ENCODE assay signal across 7 cellular contexts in the genomic region with DNA sequence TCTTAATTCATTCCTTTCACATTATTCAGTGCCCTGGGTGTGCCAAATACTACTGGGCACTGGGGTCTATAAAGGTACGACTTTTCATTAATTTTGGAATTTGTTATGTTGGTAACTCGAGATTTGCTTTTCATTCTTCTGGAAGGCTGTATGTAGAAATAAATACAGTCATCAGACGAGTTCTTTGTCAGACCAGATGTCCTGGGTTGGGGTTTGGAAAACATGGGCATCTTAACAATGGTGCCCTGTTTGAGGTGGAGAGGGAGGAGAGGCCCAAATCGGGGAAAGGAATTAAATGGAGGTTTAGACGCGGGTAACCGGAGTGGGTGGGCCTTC. TPM values are rescaled to one million over a fixed set of nuclear protein-coding genes. Genes with fewer than 3 reads are reported as not detected.
DNase-seq lines count a peak whose midpoint lies in the region; ATAC-seq, FAIRE-seq and TF ChIP-seq lines count a peak whose summit lies in the region.

No MANE protein-coding gene starts in this region.

- H3K4me2 ChIP-seq in keratinocyte (ENCODE audit: control insufficient read depth, extremely low read depth, insufficient read depth, low read depth, low read length) = peak overlapping the region; percentile 92

- no peaks in the 10 kb centered on the region for H4K20me1 ChIP-seq in keratinocyte (ENCODE audit: control insufficient read depth, extremely low read depth, insufficient read depth, low read length)

- H3K4me3 ChIP-seq in HL-60 (replicated peaks; ENCODE audit: insufficient read depth, low read length) (peak overlapping the region; percentile 82), keratinocyte (ENCODE audit: control insufficient read depth in 2 of 3, extremely low read depth in 1 of 3, insufficient read depth in 2 of 3, low read depth in 1 of 3, low read length in 3 of 3) (peak overlapping the region; percentile 68 to 86 (median 81))

- H3K79me2 ChIP-seq in keratinocyte (ENCODE audit: control insufficient read depth, insufficient read depth, low read length) = peaks cover 7% of the 10 kb centered on the region

- dilution Hi-C loops in keratinocyte (cut with MboI; ENCODE audit: extremely low pct_ligation_motif_present, low sequenced_read_pairs) = no loop called here

- H3K4me3 Mint-ChIP-seq in activated naive CD8-positive, alpha-beta T cell treated with anti-CD3 and anti-CD28 coated beads for 36 hours = peak overlapping the region; percentile 92
- peak overlapping the region; percentile 97 for H3K4me3 Mint-ChIP-seq in stimulated activated naive CD8-positive, alpha-beta T cell treated with anti-CD3 and anti-CD28 coated beads, Interleukin-15, amount 100 ng/mL, for 72 hours

- DNase-seq in HL-60 (ENCODE audit: low read depth in 1 of 2, low spot score in 1 of 2) (no peak), keratinocyte (ENCODE audit: low read depth, low spot score) (no peak), SIG-M5 (lab: John Stamatoyannopoulos, UW) (no peak), SIG-M5 treated with dmso at 0.1 percent for 504 hours (lab: John Stamatoyannopoulos, UW; ENCODE audit: unreplicated experiment) (no peak)
- DNase-seq in activated naive CD8-positive, alpha-beta T cell treated with anti-CD3 and anti-CD28 coated beads for 36 hours = no peak
- DNase-seq in stimulated activated naive CD8-positive, alpha-beta T cell treated with anti-CD3 and anti-CD28 coated beads, Interleukin-15, amount 100 ng/mL, for 72 hours = no peak

- H3K9me3 Mint-ChIP-seq in activated naive CD8-positive, alpha-beta T cell treated with anti-CD3 and anti-CD28 coated beads for 36 hours = no peaks in the 10 kb centered on the region
- H3K9me3 Mint-ChIP-seq in stimulated activated naive CD8-positive, alpha-beta T cell treated with anti-CD3 and anti-CD28 coated beads, Interleukin-15, amount 100 ng/mL, for 72 hours = no peaks in the 10 kb centered on the region

- no peaks in the 10 kb centered on the region for H3K36me3 ChIP-seq in keratinocyte (ENCODE audit: control insufficient read depth in 2 of 2, extremely low read depth in 1 of 2, insufficient read depth in 2 of 2, low read length in 2 of 2)

- H2AFZ ChIP-seq in keratinocyte (ENCODE audit: control insufficient read depth, low read length) = peak overlapping the region; percentile 96

- no peaks in the 10 kb centered on the region for H3K27me3 ChIP-seq in HL-60 (ENCODE audit: insufficient read depth, poor library complexity, severe bottlenecking)
- no peaks in the 10 kb centered on the region for H3K27me3 ChIP-seq in keratinocyte (ENCODE audit: control insufficient read depth, extremely low read depth, insufficient read depth, low read length)

- H3K27ac ChIP-seq in HL-60 (replicated peaks) (no peak overlapping the region), keratinocyte (ENCODE audit: control insufficient read depth, insufficient read depth, low read length) (peak overlapping the region; percentile 83)

- no peak for ATAC-seq in stimulated activated naive CD8-positive, alpha-beta T cell treated with anti-CD3 and anti-CD28 coated beads, Interleukin-15, amount 100 ng/mL, for 72 hours
- no peak for ATAC-seq in GM21723 (IDR thresholded peaks at IDR 0.05; ENCODE audit: unreplicated experiment)

- TF ChIP-seq CTCF in HL-60 (IDR thresholded peaks at IDR 0.05; ENCODE audit: insufficient read depth, low read length) (no peak), keratinocyte (optimal IDR thresholded peaks at IDR 0.05 in 1 of 3, IDR thresholded peaks at IDR 0.05 in 1 of 3, conservative IDR thresholded peaks at IDR 0.05 in 1 of 3; ENCODE audit: extremely low read depth in 1 of 3, insufficient read depth in 2 of 3, low read length in 3 of 3) (no peak)

- H3K9me1 ChIP-seq in keratinocyte (ENCODE audit: control insufficient read depth, extremely low read depth, insufficient read depth, low read length) = no peaks in the 10 kb centered on the region

- H3K9ac ChIP-seq in keratinocyte (ENCODE audit: control insufficient read depth, extremely low read depth, insufficient read depth, low read length) = peak overlapping the region; percentile 86

- H3K36me3 Mint-ChIP-seq in activated naive CD8-positive, alpha-beta T cell treated with anti-CD3 and anti-CD28 coated beads for 36 hours = no peaks in the 10 kb centered on the region

- FAIRE-seq in keratinocyte (lab: Jason Lieb, UNC) = no peak

- peaks cover 25% of the 10 kb centered on the region for H3K4me1 ChIP-seq in keratinocyte (ENCODE audit: control insufficient read depth, extremely low read depth, insufficient read depth, low read length)

- H3K4me1 Mint-ChIP-seq in activated naive CD8-positive, alpha-beta T cell treated with anti-CD3 and anti-CD28 coated beads for 36 hours = peaks cover 14% of the 10 kb centered on the region
- H3K4me1 Mint-ChIP-seq in stimulated activated naive CD8-positive, alpha-beta T cell treated with anti-CD3 and anti-CD28 coated beads, Interleukin-15, amount 100 ng/mL, for 72 hours = peaks cover 15% of the 10 kb centered on the region

- no peaks in the 10 kb centered on the region for H3K9me3 ChIP-seq in keratinocyte (ENCODE audit: control insufficient read depth, low read depth, low read length)

- peaks cover 11% of the 10 kb centered on the region for H3K27me3 Mint-ChIP-seq in activated naive CD8-positive, alpha-beta T cell treated with anti-CD3 and anti-CD28 coated beads for 36 hours
- peaks cover 10% of the 10 kb centered on the region for H3K27me3 Mint-ChIP-seq in stimulated activated naive CD8-positive, alpha-beta T cell treated with anti-CD3 and anti-CD28 coated beads, Interleukin-15, amount 100 ng/mL, for 72 hours

- H3K27ac Mint-ChIP-seq in activated naive CD8-positive, alpha-beta T cell treated with anti-CD3 and anti-CD28 coated beads for 36 hours = peak overlapping the region; percentile 68
- peak overlapping the region; percentile 89 to 93 for H3K27ac Mint-ChIP-seq in stimulated activated naive CD8-positive, alpha-beta T cell treated with anti-CD3 and anti-CD28 coated beads, Interleukin-15, amount 100 ng/mL, for 72 hours

RNA-seq across cellular contexts. Expression of gene GLCE, which starts 0.7 kb away (rescaled TPM):
- 1 to 10 TPM; 4.6 to 5.0 TPM for total RNA-seq in activated naive CD8-positive, alpha-beta T cell treated with anti-CD3 and anti-CD28 coated beads for 36 hours
- polyA plus RNA-seq in keratinocyte = 11.7 to 16.3 TPM (median 13.0 TPM) in 3 replicates
- 2.4 TPM for polyA plus RNA-seq in keratinocyte (2011; ENCODE audit: low read depth)
- 5.1 and 8.5 TPM in 2 replicates for polyA plus RNA-seq in keratinocyte (2011; cell fraction: cytosol; rRNA removed)
- 16.5 and 19.6 TPM in 2 replicates for polyA plus RNA-seq in keratinocyte (2011; cell fraction: nucleus; rRNA removed)
- 5.1 and 10.8 TPM in 2 replicates for polyA plus RNA-seq in keratinocyte (2012; ENCODE audit: low replicate concordance)
- polyA minus RNA-seq in keratinocyte = 4.2 to 15.5 TPM (median 13.3 TPM) in 3 replicates
- polyA minus RNA-seq in keratinocyte (2011; cell fraction: cytosol; rRNA and poly(A)+ RNA removed) = 10.7 TPM
- 15.3 and 25.8 TPM in 2 replicates for polyA minus RNA-seq in keratinocyte (2011; cell fraction: nucleus; rRNA and poly(A)+ RNA removed)
